ENCODE assay signal across 1 cellular context in the genomic region with DNA sequence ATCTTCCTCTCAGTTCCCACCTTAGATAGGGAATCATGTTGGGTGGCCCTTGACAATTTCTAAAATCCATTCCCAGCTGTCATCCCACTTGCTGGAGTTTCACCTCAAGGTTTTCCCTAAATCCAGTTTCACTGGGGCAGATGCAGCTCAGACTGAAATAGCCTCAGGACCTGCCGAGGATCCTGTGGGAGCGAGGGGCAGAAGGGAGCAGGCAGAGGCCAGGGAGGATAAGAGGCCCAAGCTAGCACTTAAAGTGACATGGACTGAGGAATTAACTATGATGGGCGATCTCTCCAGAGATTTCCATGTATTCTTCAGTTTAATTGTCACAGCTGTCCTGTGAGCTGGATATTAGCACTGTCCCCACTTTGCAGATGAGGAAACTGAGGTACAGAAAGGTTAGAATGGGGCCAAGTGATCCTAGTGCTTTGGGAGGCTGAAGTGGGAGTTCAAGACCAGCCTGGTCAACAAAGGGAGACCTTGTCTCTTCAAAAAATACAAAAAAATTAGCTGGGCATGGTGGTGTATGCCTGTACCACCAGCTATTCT.
A peak's percentile ranks its signal among the peaks of the same experiment; 100 is the strongest.
TF ChIP-seq lines count a peak whose summit lies in the region.

No MANE protein-coding gene starts in this region.

TF ChIP-seq in HepG2, 621 proteins besides CTCF, POLR2A, EP300 and RAD21:
- TF ChIP-seq ELF1 (CRISPR knock-in tag; IDR thresholded peaks at IDR 0.05) = no peak
- no peak for TF ChIP-seq PRMT3 (CRISPR knock-in tag; IDR thresholded peaks at IDR 0.05; ENCODE audit: borderline replicate concordance, low read depth)
- no peak for TF ChIP-seq SIX4 (CRISPR knock-in tag; IDR thresholded peaks at IDR 0.05)
- peak; percentile 61 for TF ChIP-seq ZNF629 (CRISPR knock-in tag; conservative IDR thresholded peaks at IDR 0.05)
